ENCODE assay signal across 16 cellular contexts in genomic region chr17:73782641-73783381, GRCh38.
A peak's percentile ranks its signal among the peaks of the same experiment; 100 is the strongest.
DNase-seq lines count a peak whose midpoint lies in the region; ATAC-seq and TF ChIP-seq lines count a peak whose summit lies in the region.
"Had no signal": no experiment of that assay in that cellular context is flagged by ENCODE, and none has a peak within 500 bp of the region (broad histone marks: within the 10 kb centered on the region; RNA-seq: fewer than 3 reads in every experiment).

No MANE protein-coding gene starts in this region.

- CTCF ChIA-PET in activated naive CD4-positive, alpha-beta T cell treated with anti-CD3 and anti-CD28 coated beads, Interleukin-2, amount 10 ng/mL, durations not matched to agents 7 days and 5 days (lab: Charles Lee), result interaction anchor here (0.6 kb wide), 1 partner anchor 30 kb away, joined by 3 read pairs; no protein-coding TSS in a partner anchor
- CTCF ChIA-PET in activated CD8-positive, alpha-beta T cell treated with anti-CD3 and anti-CD28 coated beads for 36 hours (lab: Charles Lee), result interaction anchor here (0.9 kb wide), 1 partner anchor 73 kb away, joined by 3 read pairs; no protein-coding TSS in a partner anchor

- H3K27ac Mint-ChIP-seq in activated naive CD4-positive, alpha-beta T cell treated with anti-CD3 and anti-CD28 coated beads, Interleukin-2, amount 10 ng/mL, durations not matched to agents 7 days and 5 days, result peak overlapping the region; percentile 28
- no peak overlapping the region for H3K27ac Mint-ChIP-seq in activated CD8-positive, alpha-beta T cell treated with anti-CD3 and anti-CD28 coated beads for 36 hours
- H3K27ac Mint-ChIP-seq: activated T-helper 17 cell treated with anti-CD3 and anti-CD28 coated beads, Interleukin-2, amount 50 U/mL, for 72 hours; stimulated activated naive CD8-positive, alpha-beta T cell treated with anti-CD3 and anti-CD28 coated beads, Interleukin-15, Interleukin-2, amounts not matched to agents 100 ng/mL and 50 ng/mL, for 24 hours had no signal

- H3K4me3 ChIP-seq in NB4 (ENCODE audit: low read depth, low read length), result no peak overlapping the region
- H3K4me3 ChIP-seq: BLaER1 treated with 17β-estradiol and CSF1 and Interleukin-3, amounts not matched to agents 10 nM and 100 nM had no signal

- H3K27me3 Mint-ChIP-seq in activated naive CD4-positive, alpha-beta T cell treated with anti-CD3 and anti-CD28 coated beads, Interleukin-2, amount 10 ng/mL, durations not matched to agents 7 days and 5 days, result peaks cover 43% of the 10 kb centered on the region
- no peaks in the 10 kb centered on the region for H3K27me3 Mint-ChIP-seq in activated CD8-positive, alpha-beta T cell treated with anti-CD3 and anti-CD28 coated beads for 36 hours

- intact Hi-C loops in activated CD8-positive, alpha-beta T cell treated with anti-CD3 and anti-CD28 coated beads for 36 hours (cut with micrococcal nuclease), result no loop called here

- no peaks in the 10 kb centered on the region for H3K36me3 Mint-ChIP-seq in activated naive CD4-positive, alpha-beta T cell treated with anti-CD3 and anti-CD28 coated beads, Interleukin-2, amount 10 ng/mL, durations not matched to agents 7 days and 5 days
- H3K36me3 Mint-ChIP-seq in activated CD8-positive, alpha-beta T cell treated with anti-CD3 and anti-CD28 coated beads for 36 hours (ENCODE audit: low read depth), result no peaks in the 10 kb centered on the region

- H3K9me3 Mint-ChIP-seq in activated naive CD4-positive, alpha-beta T cell treated with anti-CD3 and anti-CD28 coated beads, Interleukin-2, amount 10 ng/mL, durations not matched to agents 7 days and 5 days, result no peaks in the 10 kb centered on the region
- H3K9me3 Mint-ChIP-seq in activated CD8-positive, alpha-beta T cell treated with anti-CD3 and anti-CD28 coated beads for 36 hours, result no peaks in the 10 kb centered on the region
- H3K9me3 Mint-ChIP-seq: activated T-helper 17 cell treated with anti-CD3 and anti-CD28 coated beads, Interleukin-2, amount 50 U/mL, for 72 hours; stimulated activated naive CD8-positive, alpha-beta T cell treated with anti-CD3 and anti-CD28 coated beads, Interleukin-15, Interleukin-2, amounts not matched to agents 100 ng/mL and 50 ng/mL, for 24 hours had no signal

- no peak overlapping the region for H3K4me3 Mint-ChIP-seq in activated naive CD4-positive, alpha-beta T cell treated with anti-CD3 and anti-CD28 coated beads, Interleukin-2, amount 10 ng/mL, durations not matched to agents 7 days and 5 days
- no peak overlapping the region for H3K4me3 Mint-ChIP-seq in activated CD8-positive, alpha-beta T cell treated with anti-CD3 and anti-CD28 coated beads for 36 hours
- H3K4me3 Mint-ChIP-seq: activated T-helper 17 cell treated with anti-CD3 and anti-CD28 coated beads, Interleukin-2, amount 50 U/mL, for 72 hours; stimulated activated naive CD8-positive, alpha-beta T cell treated with anti-CD3 and anti-CD28 coated beads, Interleukin-15, Interleukin-2, amounts not matched to agents 100 ng/mL and 50 ng/mL, for 24 hours had no signal

- H3K4me1 Mint-ChIP-seq in activated naive CD4-positive, alpha-beta T cell treated with anti-CD3 and anti-CD28 coated beads, Interleukin-2, amount 10 ng/mL, durations not matched to agents 7 days and 5 days, result peaks cover 15% of the 10 kb centered on the region
- peaks cover 6% of the 10 kb centered on the region for H3K4me1 Mint-ChIP-seq in activated CD8-positive, alpha-beta T cell treated with anti-CD3 and anti-CD28 coated beads for 36 hours (ENCODE audit: low read depth)
- H3K4me1 Mint-ChIP-seq: activated T-helper 17 cell treated with anti-CD3 and anti-CD28 coated beads, Interleukin-2, amount 50 U/mL, for 72 hours had no signal

- TF ChIP-seq CTCF in NB4 (IDR thresholded peaks at IDR 0.05; ENCODE audit: low read depth, low read length), result no peak
- no peak for TF ChIP-seq CTCF in activated CD8-positive, alpha-beta T cell treated with anti-CD3 and anti-CD28 coated beads for 36 hours (IDR thresholded peaks at IDR 0.05)

- peak; percentile 30 for DNase-seq in activated naive CD4-positive, alpha-beta T cell treated with anti-CD3 and anti-CD28 coated beads, Interleukin-2, amount 10 ng/mL, durations not matched to agents 7 days and 5 days
- DNase-seq in activated naive CD4-positive, alpha-beta T cell treated with anti-CD3 and anti-CD28 coated beads, Interleukin-2, amount 50 U/mL, for 16 hours, result no peak
- DNase-seq in NB4 (ENCODE audit: low read depth), result peak; percentile 4
- DNase-seq in activated CD8-positive, alpha-beta T cell treated with anti-CD3 and anti-CD28 coated beads for 36 hours, result peak; percentile 7
- DNase-seq in amniotic stem cell (lab: John Stamatoyannopoulos, UW), result no peak
- DNase-seq: activated CD4-positive, alpha-beta T cell treated with anti-CD3 and anti-CD28 coated beads for 4 hours; effector memory CD4-positive, alpha-beta T cell; islet precursor cell; stimulated activated CD4-positive, alpha-beta T cell treated with anti-CD3 and anti-CD28 coated beads, Interleukin-4, amount 100 ng/mL, for 24 hours; T-helper 1 cell had no signal

- POLR2A ChIA-PET in activated CD8-positive, alpha-beta T cell treated with anti-CD3 and anti-CD28 coated beads for 36 hours (lab: Charles Lee), result no interaction called here

- no peak for TF ChIP-seq POLR2A in NB4 (IDR thresholded peaks at IDR 0.05; ENCODE audit: extremely low read depth, insufficient read length)

- ATAC-seq in activated CD8-positive, alpha-beta T cell treated with anti-CD3 and anti-CD28 coated beads for 36 hours, result no peak
- no peak for ATAC-seq in GM19328 (IDR thresholded peaks at IDR 0.05; ENCODE audit: unreplicated experiment)
- ATAC-seq in HG02938 (IDR thresholded peaks at IDR 0.05; ENCODE audit: unreplicated experiment), result no peak
- ATAC-seq in GM21619 (IDR thresholded peaks at IDR 0.05; ENCODE audit: unreplicated experiment), result no peak
- ATAC-seq: activated T-helper 17 cell treated with anti-CD3 and anti-CD28 coated beads, Interleukin-2, amount 50 U/mL, for 72 hours had no signal

Comparison
In these comparisons a context has a peak if more than half of its experiments do, and no peak if none do; other contexts are left out.
1. DNase-seq: peak in activated naive CD4-positive, alpha-beta T cell treated with anti-CD3 and anti-CD28 coated beads, Interleukin-2, amount 10 ng/mL, durations not matched to agents 7 days and 5 days (single experiment), NB4 (single experiment) and activated CD8-positive, alpha-beta T cell treated with anti-CD3 and anti-CD28 coated beads for 36 hours (single experiment); none in activated naive CD4-positive, alpha-beta T cell treated with anti-CD3 and anti-CD28 coated beads, Interleukin-2, amount 50 U/mL, for 16 hours (single experiment) and amniotic stem cell (single experiment).